Comparison of ENCODE assay signal across 21 cellular contexts in the genomic region with DNA sequence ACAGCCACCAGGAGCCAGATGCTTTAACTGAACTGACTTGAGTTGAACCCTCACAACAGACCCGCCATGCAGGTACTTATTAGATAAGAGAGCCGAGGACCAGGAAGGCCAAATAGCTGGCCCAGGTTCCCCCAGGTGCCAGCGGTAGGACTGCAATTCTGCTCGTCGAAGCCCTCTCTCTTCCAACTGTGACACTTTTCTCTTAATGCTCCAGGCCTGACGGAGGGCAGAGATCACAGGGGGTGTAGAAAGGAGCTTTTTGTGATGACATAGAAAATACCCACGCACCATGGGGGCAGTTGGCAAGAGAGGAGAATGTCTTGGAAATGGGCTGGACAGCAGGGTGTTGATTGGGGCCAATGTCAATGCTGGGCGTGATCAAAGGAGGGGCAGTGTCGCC.
"Had no signal": no experiment of that assay in that cellular context is flagged by ENCODE, and none has a peak within 500 bp of the region (broad histone marks: within the 10 kb centered on the region; RNA-seq: fewer than 3 reads in every experiment).

No MANE protein-coding gene starts in this region.

- ATAC-seq: effector memory CD8-positive, alpha-beta T cell; esophagus mucosa; gastrocnemius medialis; left cardiac atrium; lower lobe of right lung had no signal

- H3K4me1 Mint-ChIP-seq: mesothelial cell of epicardium had no signal

- H3K27ac ChIP-seq: colonic mucosa, epithelial cell of prostate, esophagus squamous epithelium, gastrocnemius medialis, heart right ventricle, left ventricle myocardium inferior, lower lobe of right lung had no signal

- H3K36me3 Mint-ChIP-seq: mesothelial cell of epicardium had no signal

- H3K9me3 ChIP-seq: colonic mucosa, esophagus squamous epithelium, gastrocnemius medialis, heart right ventricle, left ventricle myocardium inferior, lower lobe of right lung had no signal

- H3K4me1 ChIP-seq: colonic mucosa, esophagus squamous epithelium, gastrocnemius medialis, lower lobe of right lung had no signal

- H3K9me3 Mint-ChIP-seq: dendritic cell treated with granulocyte-macrophage colony-stimulating factor and Interleukin-4, amounts not matched to agents 40 ng/mL and 50 ng/mL, for 4 days; effector memory CD8-positive, alpha-beta T cell; endodermal cell; mesothelial cell of epicardium had no signal

- H3K36me3 ChIP-seq: colonic mucosa, esophagus squamous epithelium, gastrocnemius medialis, heart right ventricle, left ventricle myocardium inferior, lower lobe of right lung had no signal

- H3K4me3 Mint-ChIP-seq: dendritic cell treated with granulocyte-macrophage colony-stimulating factor and Interleukin-4, amounts not matched to agents 40 ng/mL and 50 ng/mL, for 4 days; effector memory CD8-positive, alpha-beta T cell; endodermal cell; mesothelial cell of epicardium had no signal

- H3K4me3 ChIP-seq: colonic mucosa, esophagus squamous epithelium, gastrocnemius medialis, heart right ventricle, left ventricle myocardium inferior, lower lobe of right lung had no signal

- DNase-seq: cortex of kidney; effector CD8-positive, alpha-beta T cell; effector memory CD8-positive, alpha-beta T cell; endodermal cell; erythroblast; esophagus squamous epithelium; foreskin fibroblast; foreskin melanocyte; gastrocnemius medialis; glutamatergic neuron; heart right ventricle; hippocampal formation; left cardiac atrium; left ventricle myocardium inferior; lower lobe of right lung; mesenchymal stem cell had no signal

- H3K27ac Mint-ChIP-seq: dendritic cell treated with granulocyte-macrophage colony-stimulating factor and Interleukin-4, amounts not matched to agents 40 ng/mL and 50 ng/mL, for 4 days; effector memory CD8-positive, alpha-beta T cell; endodermal cell; mesothelial cell of epicardium had no signal

- H3K27me3 ChIP-seq: colonic mucosa, gastrocnemius medialis, heart right ventricle had no signal
